Comparison of ENCODE assay signal across 1 cellular context in genomic region chr17:8186787-8187516, GRCh38.
TF ChIP-seq lines count a peak whose summit lies in the region.

No MANE protein-coding gene starts in this region.

TF ChIP-seq in HepG2, 621 proteins besides CTCF, POLR2A, EP300 and RAD21 (continued from another document and continues in another):
- TF ChIP-seq NFAT5 (CRISPR knock-in tag; IDR thresholded peaks at IDR 0.05) (0 out of 2 replicates have a peak, but pooled peaks have one; percentile 76), ETV6 (CRISPR knock-in tag; conservative IDR thresholded peaks at IDR 0.05) (no peak; the same call in 1 of the 2 replicates), DDIT3 (CRISPR knock-in tag; IDR thresholded peaks at IDR 0.05) (peak; percentile 69; the same call in 1 of the 2 replicates), NR2F6 (IDR thresholded peaks at IDR 0.05) (no peak; the same call in 1 of the 2 replicates), NR2F6 (CRISPR knock-in tag; IDR thresholded peaks at IDR 0.05) (0 out of 2 replicates have a peak, but pooled peaks have one; percentile 8), ZBTB43 (CRISPR knock-in tag; conservative IDR thresholded peaks at IDR 0.05) (no peak; the same call in 1 of the 2 replicates), RCOR2 (CRISPR knock-in tag; IDR thresholded peaks at IDR 0.05) (peak; percentile 35; the same call in 1 of the 2 replicates), KDM5B (CRISPR knock-in tag; IDR thresholded peaks at IDR 0.05; ENCODE audit: borderline replicate concordance) (peak; percentile 77), CCDC6 (CRISPR knock-in tag; IDR thresholded peaks at IDR 0.05) (peak; percentile 53; the same call in 1 of the 2 replicates), ZNF652 (CRISPR knock-in tag; IDR thresholded peaks at IDR 0.05; ENCODE audit: borderline replicate concordance, low read depth) (no peak), JUNB (CRISPR knock-in tag; IDR thresholded peaks at IDR 0.05; ENCODE audit: borderline replicate concordance) (no peak), ARID2 (CRISPR knock-in tag; IDR thresholded peaks at IDR 0.05; ENCODE audit: borderline replicate concordance) (no peak), UBTF (CRISPR knock-in tag; IDR thresholded peaks at IDR 0.05) (peak; percentile 56; the same call in 1 of the 2 replicates), ZFP37 (CRISPR knock-in tag; IDR thresholded peaks at IDR 0.05; ENCODE audit: borderline replicate concordance) (no peak; the same call in 1 of the 2 replicates), IKZF1 (IDR thresholded peaks at IDR 0.05) (no peak), ZNF512B (CRISPR knock-in tag; IDR thresholded peaks at IDR 0.05; ENCODE audit: borderline replicate concordance) (no peak), ATF5 (CRISPR knock-in tag; IDR thresholded peaks at IDR 0.05; ENCODE audit: low read depth) (no peak), NFE2L1 (CRISPR knock-in tag; IDR thresholded peaks at IDR 0.05; ENCODE audit: borderline replicate concordance) (no peak), BRD4 (CRISPR knock-in tag; IDR thresholded peaks at IDR 0.05) (peak; percentile 62; the same call in 1 of the 2 replicates), BRF2 (CRISPR knock-in tag; IDR thresholded peaks at IDR 0.05) (peak; percentile 51; the same call in 1 of the 2 replicates), ZNF441 (CRISPR knock-in tag; IDR thresholded peaks at IDR 0.05; ENCODE audit: borderline replicate concordance) (0 out of 2 replicates have a peak, but pooled peaks have one; percentile 17), LBX2 (CRISPR knock-in tag; IDR thresholded peaks at IDR 0.05; ENCODE audit: borderline replicate concordance) (0 out of 2 replicates have a peak, but pooled peaks have one; percentile 58), RXRB (CRISPR knock-in tag; IDR thresholded peaks at IDR 0.05; ENCODE audit: borderline replicate concordance) (no peak), PRDM10 (CRISPR knock-in tag; IDR thresholded peaks at IDR 0.05; ENCODE audit: low read depth) (no peak), ZNF432 (CRISPR knock-in tag; IDR thresholded peaks at IDR 0.05; ENCODE audit: borderline replicate concordance) (0 out of 2 replicates have a peak, but pooled peaks have one; percentile 15), MBD4 (IDR thresholded peaks at IDR 0.05; ENCODE audit: borderline replicate concordance, low read length) (0 out of 2 replicates have a peak, but pooled peaks have one; percentile 84), YEATS2 (CRISPR knock-in tag; IDR thresholded peaks at IDR 0.05; ENCODE audit: borderline replicate concordance) (peak; percentile 59; the same call in 1 of the 2 replicates), TOE1 (CRISPR knock-in tag; IDR thresholded peaks at IDR 0.05) (no peak), ZNF264 (CRISPR knock-in tag; IDR thresholded peaks at IDR 0.05) (peak; percentile 72), ZBTB26 (CRISPR knock-in tag; IDR thresholded peaks at IDR 0.05; ENCODE audit: borderline replicate concordance) (no peak; the same call in 1 of the 2 replicates), AHR (CRISPR knock-in tag; IDR thresholded peaks at IDR 0.05) (peak; percentile 74; the same call in 1 of the 2 replicates), ZNF354B (CRISPR knock-in tag; IDR thresholded peaks at IDR 0.05) (no peak; the same call in 1 of the 2 replicates), PBX3 (CRISPR knock-in tag; IDR thresholded peaks at IDR 0.05; ENCODE audit: borderline replicate concordance) (no peak), LCORL (IDR thresholded peaks at IDR 0.05) (no peak), LCORL (CRISPR knock-in tag; IDR thresholded peaks at IDR 0.05) (no peak; the same call in none of the 2 replicates), PHF5A (CRISPR knock-in tag; IDR thresholded peaks at IDR 0.05; ENCODE audit: low read depth, unreplicated experiment) (peak; percentile 44)
